1 cellular context compared by ENCODE assay signal in genomic region chr2:148351439-148352143, GRCh38.
A peak's percentile ranks its signal among the peaks of the same experiment; 100 is the strongest.
TF ChIP-seq lines count a peak whose summit lies in the region.

No MANE protein-coding gene starts in this region.

TF ChIP-seq in K562, 482 proteins besides CTCF, POLR2A, EP300 and RAD21 (continued from another document):
- TF ChIP-seq, protein P1, sequence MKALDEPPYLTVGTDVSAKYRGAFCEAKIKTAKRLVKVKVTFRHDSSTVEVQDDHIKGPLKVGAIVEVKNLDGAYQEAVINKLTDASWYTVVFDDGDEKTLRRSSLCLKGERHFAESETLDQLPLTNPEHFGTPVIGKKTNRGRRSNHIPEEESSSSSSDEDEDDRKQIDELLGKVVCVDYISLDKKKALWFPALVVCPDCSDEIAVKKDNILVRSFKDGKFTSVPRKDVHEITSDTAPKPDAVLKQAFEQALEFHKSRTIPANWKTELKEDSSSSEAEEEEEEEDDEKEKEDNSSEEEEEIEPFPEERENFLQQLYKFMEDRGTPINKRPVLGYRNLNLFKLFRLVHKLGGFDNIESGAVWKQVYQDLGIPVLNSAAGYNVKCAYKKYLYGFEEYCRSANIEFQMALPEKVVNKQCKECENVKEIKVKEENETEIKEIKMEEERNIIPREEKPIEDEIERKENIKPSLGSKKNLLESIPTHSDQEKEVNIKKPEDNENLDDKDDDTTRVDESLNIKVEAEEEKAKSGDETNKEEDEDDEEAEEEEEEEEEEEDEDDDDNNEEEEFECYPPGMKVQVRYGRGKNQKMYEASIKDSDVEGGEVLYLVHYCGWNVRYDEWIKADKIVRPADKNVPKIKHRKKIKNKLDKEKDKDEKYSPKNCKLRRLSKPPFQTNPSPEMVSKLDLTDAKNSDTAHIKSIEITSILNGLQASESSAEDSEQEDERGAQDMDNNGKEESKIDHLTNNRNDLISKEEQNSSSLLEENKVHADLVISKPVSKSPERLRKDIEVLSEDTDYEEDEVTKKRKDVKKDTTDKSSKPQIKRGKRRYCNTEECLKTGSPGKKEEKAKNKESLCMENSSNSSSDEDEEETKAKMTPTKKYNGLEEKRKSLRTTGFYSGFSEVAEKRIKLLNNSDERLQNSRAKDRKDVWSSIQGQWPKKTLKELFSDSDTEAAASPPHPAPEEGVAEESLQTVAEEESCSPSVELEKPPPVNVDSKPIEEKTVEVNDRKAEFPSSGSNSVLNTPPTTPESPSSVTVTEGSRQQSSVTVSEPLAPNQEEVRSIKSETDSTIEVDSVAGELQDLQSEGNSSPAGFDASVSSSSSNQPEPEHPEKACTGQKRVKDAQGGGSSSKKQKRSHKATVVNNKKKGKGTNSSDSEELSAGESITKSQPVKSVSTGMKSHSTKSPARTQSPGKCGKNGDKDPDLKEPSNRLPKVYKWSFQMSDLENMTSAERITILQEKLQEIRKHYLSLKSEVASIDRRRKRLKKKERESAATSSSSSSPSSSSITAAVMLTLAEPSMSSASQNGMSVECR (CRISPR knock-in tag; IDR thresholded peaks at IDR 0.05), result no peak
- no peak for TF ChIP-seq XRCC5 (IDR thresholded peaks at IDR 0.05; ENCODE audit: low read depth, low read length)
- TF ChIP-seq MAFF (IDR thresholded peaks at IDR 0.05; ENCODE audit: low read length), result peak; percentile 56; the same call in 1 of the 2 replicates
- TF ChIP-seq ZBTB17 (CRISPR knock-in tag; IDR thresholded peaks at IDR 0.05), result no peak
- 0 out of 2 replicates have a peak, but pooled peaks have one; percentile 44 for TF ChIP-seq C11orf30 (IDR thresholded peaks at IDR 0.05; ENCODE audit: low read depth)
- TF ChIP-seq, protein P2, sequence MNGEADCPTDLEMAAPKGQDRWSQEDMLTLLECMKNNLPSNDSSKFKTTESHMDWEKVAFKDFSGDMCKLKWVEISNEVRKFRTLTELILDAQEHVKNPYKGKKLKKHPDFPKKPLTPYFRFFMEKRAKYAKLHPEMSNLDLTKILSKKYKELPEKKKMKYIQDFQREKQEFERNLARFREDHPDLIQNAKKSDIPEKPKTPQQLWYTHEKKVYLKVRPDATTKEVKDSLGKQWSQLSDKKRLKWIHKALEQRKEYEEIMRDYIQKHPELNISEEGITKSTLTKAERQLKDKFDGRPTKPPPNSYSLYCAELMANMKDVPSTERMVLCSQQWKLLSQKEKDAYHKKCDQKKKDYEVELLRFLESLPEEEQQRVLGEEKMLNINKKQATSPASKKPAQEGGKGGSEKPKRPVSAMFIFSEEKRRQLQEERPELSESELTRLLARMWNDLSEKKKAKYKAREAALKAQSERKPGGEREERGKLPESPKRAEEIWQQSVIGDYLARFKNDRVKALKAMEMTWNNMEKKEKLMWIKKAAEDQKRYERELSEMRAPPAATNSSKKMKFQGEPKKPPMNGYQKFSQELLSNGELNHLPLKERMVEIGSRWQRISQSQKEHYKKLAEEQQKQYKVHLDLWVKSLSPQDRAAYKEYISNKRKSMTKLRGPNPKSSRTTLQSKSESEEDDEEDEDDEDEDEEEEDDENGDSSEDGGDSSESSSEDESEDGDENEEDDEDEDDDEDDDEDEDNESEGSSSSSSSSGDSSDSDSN (IDR thresholded peaks at IDR 0.05; ENCODE audit: borderline replicate concordance in 1 of 2, low read depth in 2 of 2, low read length in 2 of 2), result no peak
- TF ChIP-seq GATA2 (CRISPR knock-in tag; IDR thresholded peaks at IDR 0.05), result no peak
- no peak for TF ChIP-seq CEBPB (tag; IDR thresholded peaks at IDR 0.05)
- peak; percentile 68 for TF ChIP-seq MAFG (tag; conservative IDR thresholded peaks at IDR 0.05)
- no peak for TF ChIP-seq ZNF12 (CRISPR knock-in tag; IDR thresholded peaks at IDR 0.05)
